ENCODE assay signal across 9 cellular contexts in the genomic region with DNA sequence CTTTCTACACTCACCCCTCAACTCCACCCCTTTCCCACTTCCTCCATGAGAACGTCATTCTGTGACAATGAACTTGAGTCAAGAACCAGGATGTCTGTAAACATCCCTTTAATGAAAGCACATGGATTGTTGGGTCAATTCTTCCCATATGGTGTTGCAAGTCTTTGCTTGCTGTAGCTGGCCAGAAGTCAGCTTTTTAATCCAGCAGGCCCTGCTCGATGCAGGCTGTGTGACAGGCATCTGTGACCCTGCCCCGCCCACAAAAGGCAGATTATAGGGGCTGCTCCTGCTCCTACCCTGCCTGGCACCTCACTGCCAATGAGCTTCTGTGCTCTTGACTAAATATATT.
DNase-seq lines count a peak whose midpoint lies in the region; ATAC-seq, FAIRE-seq and TF ChIP-seq lines count a peak whose summit lies in the region.
"Had no signal": no experiment of that assay in that cellular context is flagged by ENCODE, and none has a peak within 500 bp of the region (broad histone marks: within the 10 kb centered on the region; RNA-seq: fewer than 3 reads in every experiment).

No MANE protein-coding gene starts in this region.

- no peaks in the 10 kb centered on the region for H3K36me3 ChIP-seq in ascending aorta
- no peaks in the 10 kb centered on the region for H3K36me3 ChIP-seq in kidney (ENCODE audit: control insufficient read depth in 1 of 2, insufficient read depth in 2 of 2, low read length in 2 of 2)
- H3K36me3 ChIP-seq in upper lobe of left lung = no peaks in the 10 kb centered on the region
- H3K36me3 ChIP-seq: neutrophil had no signal

- peak in 2 of 4 donors; percentile 81 to 83 for TF ChIP-seq EP300 in upper lobe of left lung (IDR thresholded peaks at IDR 0.05)

- H3K9me3 ChIP-seq in ascending aorta = no peaks in the 10 kb centered on the region
- no peaks in the 10 kb centered on the region for H3K9me3 ChIP-seq in kidney (ENCODE audit: control insufficient read depth in 1 of 2, low read length in 2 of 2)
- H3K9me3 ChIP-seq in upper lobe of left lung = no peaks in the 10 kb centered on the region
- H3K9me3 ChIP-seq: neutrophil had no signal

- no peak for TF ChIP-seq POLR2A in upper lobe of left lung (IDR thresholded peaks at IDR 0.05)
- TF ChIP-seq POLR2A in H54 (IDR thresholded peaks at IDR 0.05; ENCODE audit: low read depth, low read length) = no peak

- no peak overlapping the region for H3K4me3 ChIP-seq in ascending aorta
- no peak overlapping the region for H3K4me3 ChIP-seq in kidney (ENCODE audit: low read length in 2 of 2)
- no peak overlapping the region for H3K4me3 ChIP-seq in upper lobe of left lung

- H3K4me1 ChIP-seq in ascending aorta = peaks cover 0 to 24% of the 10 kb centered on the region in 2 donors
- H3K4me1 ChIP-seq in kidney (ENCODE audit: control insufficient read depth in 1 of 2, insufficient read depth in 1 of 2, low read depth in 1 of 2, low read length in 2 of 2) = peaks cover 14 to 24% of the 10 kb centered on the region in 2 donors
- peaks cover 37 to 57% (median 47%) of the 10 kb centered on the region in 4 donors for H3K4me1 ChIP-seq in upper lobe of left lung

- intact Hi-C loops in ascending aorta (cut with DNase I) = loop anchor here (5.0 kb wide), 1 partner anchor 100 kb away; no protein-coding TSS in a partner anchor
- intact Hi-C loops in kidney (cut with DNase I) = no loop called here

- no peaks in the 10 kb centered on the region for H3K27me3 ChIP-seq in ascending aorta
- no peaks in the 10 kb centered on the region for H3K27me3 ChIP-seq in upper lobe of left lung

- DNase-seq in NCI-H2227 (lab: John Stamatoyannopoulos, UW; ENCODE audit: unreplicated experiment) = peak; percentile 5
- DNase-seq in NCI-H2227 treated with DMSO at 0.1 percent for 48 hours (lab: John Stamatoyannopoulos, UW) = no peak
- no peak for DNase-seq in ascending aorta (ENCODE audit: low spot score in 2 of 2)
- no peak for DNase-seq in kidney
- DNase-seq in upper lobe of left lung = no peak
- no peak for DNase-seq in H54 (ENCODE audit: insufficient read length, low spot score)
- DNase-seq in activated CD4-positive, CD25-positive, alpha-beta regulatory T cell (lab: John Stamatoyannopoulos, UW) = no peak

- WGBS in upper lobe of left lung, 2 donors = 35 to 36% methylated on average over 3 of the region's 3 CpGs

- ATAC-seq in upper lobe of left lung (ENCODE audit: low FRiP score in 2 of 2) = peak; percentile 38 to 78
- ATAC-seq in GM18520 (IDR thresholded peaks at IDR 0.05; ENCODE audit: unreplicated experiment) = no peak

- TF ChIP-seq CTCF in ascending aorta (IDR thresholded peaks at IDR 0.05) = no peak
- TF ChIP-seq CTCF in kidney (IDR thresholded peaks at IDR 0.05; ENCODE audit: borderline replicate concordance, extremely low read depth, insufficient read depth) = no peak
- no peak for TF ChIP-seq CTCF in upper lobe of left lung (IDR thresholded peaks at IDR 0.05)

- H3K27ac ChIP-seq in ascending aorta (peak overlapping the region; percentile 71 to 82), kidney (ENCODE audit: low read depth in 2 of 2, low read length in 2 of 2) (peak overlapping the region; percentile 20 to 36), upper lobe of left lung (peak overlapping the region; percentile 62 to 83 (median 82))
- H3K27ac ChIP-seq: neutrophil had no signal

- FAIRE-seq in kidney (lab: Jason Lieb, UNC) (no peak), H54 (lab: Jason Lieb, UNC) (no peak)

- no peak overlapping the region for H3K9ac ChIP-seq in kidney (ENCODE audit: low read length in 2 of 2)

Comparison
In these comparisons a context has a peak if more than half of its experiments do, and no peak if none do; other contexts are left out.
1. H3K27ac ChIP-seq: peak in every context shown above with its lines; median percentile 82 in upper lobe of left lung; 76 in ascending aorta; 28 in kidney.